ENCODE assay signal across 1 cellular context in the genomic region with DNA sequence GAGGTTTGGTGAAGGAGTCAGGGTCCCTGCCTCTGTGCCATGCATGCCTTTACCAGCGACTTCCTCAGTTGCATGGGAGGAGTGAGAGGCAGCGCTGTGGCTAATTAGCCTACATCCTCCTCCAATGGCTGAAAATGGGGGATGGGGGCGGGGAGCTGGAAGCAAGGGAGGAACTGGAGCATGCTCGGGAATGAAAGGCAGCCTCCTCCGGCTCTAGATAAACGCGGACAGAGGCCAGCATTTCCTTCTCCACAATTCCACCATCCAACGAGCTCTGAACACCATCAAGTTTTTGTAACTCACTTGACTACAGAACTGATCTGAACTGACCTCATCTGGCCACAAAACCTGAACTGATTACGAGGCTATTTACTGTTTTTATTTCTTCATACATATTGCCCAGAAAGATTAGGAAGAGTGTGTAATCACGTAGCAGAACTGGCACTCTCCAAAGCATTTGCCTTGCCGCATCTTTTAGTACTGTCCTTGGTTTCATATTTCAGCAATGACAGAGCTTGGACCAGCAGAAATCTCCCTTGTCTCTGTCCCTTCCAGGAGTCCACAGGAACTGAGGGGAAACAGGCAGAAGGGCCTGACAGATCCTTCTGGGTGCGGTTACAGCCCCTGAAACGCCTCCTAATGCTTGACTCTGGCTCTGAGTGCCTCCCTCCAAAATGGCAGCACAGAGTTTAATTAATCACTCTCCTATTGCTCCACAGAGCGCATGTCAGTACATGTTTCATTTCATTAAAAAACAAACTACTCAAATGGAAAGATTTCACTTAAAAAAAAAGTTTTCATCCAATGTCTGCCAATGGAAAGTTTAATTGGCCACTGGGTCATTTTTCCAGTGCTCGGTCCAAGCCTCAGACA.
TF ChIP-seq lines count a peak whose summit lies in the region.

No MANE protein-coding gene starts in this region.

TF ChIP-seq in HEK293, 187 proteins besides CTCF, POLR2A, EP300 and RAD21 (continued from another document):
- TF ChIP-seq, protein P1, sequence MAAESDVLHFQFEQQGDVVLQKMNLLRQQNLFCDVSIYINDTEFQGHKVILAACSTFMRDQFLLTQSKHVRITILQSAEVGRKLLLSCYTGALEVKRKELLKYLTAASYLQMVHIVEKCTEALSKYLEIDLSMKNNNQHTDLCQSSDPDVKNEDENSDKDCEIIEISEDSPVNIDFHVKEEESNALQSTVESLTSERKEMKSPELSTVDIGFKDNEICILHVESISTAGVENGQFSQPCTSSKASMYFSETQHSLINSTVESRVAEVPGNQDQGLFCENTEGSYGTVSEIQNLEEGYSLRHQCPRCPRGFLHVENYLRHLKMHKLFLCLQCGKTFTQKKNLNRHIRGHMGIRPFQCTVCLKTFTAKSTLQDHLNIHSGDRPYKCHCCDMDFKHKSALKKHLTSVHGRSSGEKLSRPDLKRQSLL (tag by site-specific recombination; IDR thresholded peaks at IDR 0.05): peak; percentile 23; the same call in 1 of the 2 replicates
- TF ChIP-seq, protein P2, sequence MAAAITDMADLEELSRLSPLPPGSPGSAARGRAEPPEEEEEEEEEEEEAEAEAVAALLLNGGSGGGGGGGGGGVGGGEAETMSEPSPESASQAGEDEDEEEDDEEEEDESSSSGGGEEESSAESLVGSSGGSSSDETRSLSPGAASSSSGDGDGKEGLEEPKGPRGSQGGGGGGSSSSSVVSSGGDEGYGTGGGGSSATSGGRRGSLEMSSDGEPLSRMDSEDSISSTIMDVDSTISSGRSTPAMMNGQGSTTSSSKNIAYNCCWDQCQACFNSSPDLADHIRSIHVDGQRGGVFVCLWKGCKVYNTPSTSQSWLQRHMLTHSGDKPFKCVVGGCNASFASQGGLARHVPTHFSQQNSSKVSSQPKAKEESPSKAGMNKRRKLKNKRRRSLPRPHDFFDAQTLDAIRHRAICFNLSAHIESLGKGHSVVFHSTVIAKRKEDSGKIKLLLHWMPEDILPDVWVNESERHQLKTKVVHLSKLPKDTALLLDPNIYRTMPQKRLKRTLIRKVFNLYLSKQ (tag by site-specific recombination; IDR thresholded peaks at IDR 0.05; ENCODE audit: borderline replicate concordance): no peak
- TF ChIP-seq, protein P3, sequence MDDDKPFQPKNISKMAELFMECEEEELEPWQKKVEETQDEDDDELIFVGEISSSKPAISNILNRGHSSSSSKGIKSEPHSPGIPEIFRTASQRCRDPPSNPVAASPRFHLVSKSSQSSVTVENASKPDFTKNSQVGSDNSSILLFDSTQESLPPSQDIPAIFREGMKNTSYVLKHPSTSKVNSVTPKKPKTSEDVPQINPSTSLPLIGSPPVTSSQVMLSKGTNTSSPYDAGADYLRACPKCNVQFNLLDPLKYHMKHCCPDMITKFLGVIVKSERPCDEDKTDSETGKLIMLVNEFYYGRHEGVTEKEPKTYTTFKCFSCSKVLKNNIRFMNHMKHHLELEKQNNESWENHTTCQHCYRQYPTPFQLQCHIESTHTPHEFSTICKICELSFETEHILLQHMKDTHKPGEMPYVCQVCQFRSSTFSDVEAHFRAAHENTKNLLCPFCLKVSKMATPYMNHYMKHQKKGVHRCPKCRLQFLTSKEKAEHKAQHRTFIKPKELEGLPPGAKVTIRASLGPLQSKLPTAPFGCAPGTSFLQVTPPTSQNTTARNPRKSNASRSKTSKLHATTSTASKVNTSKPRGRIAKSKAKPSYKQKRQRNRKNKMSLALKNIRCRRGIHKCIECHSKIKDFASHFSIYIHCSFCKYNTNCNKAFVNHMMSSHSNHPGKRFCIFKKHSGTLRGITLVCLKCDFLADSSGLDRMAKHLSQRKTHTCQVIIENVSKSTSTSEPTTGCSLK (tag by site-specific recombination; IDR thresholded peaks at IDR 0.05): no peak
- no peak for TF ChIP-seq SCRT1 (tag by site-specific recombination; IDR thresholded peaks at IDR 0.05; ENCODE audit: borderline replicate concordance)
- TF ChIP-seq, protein P4, sequence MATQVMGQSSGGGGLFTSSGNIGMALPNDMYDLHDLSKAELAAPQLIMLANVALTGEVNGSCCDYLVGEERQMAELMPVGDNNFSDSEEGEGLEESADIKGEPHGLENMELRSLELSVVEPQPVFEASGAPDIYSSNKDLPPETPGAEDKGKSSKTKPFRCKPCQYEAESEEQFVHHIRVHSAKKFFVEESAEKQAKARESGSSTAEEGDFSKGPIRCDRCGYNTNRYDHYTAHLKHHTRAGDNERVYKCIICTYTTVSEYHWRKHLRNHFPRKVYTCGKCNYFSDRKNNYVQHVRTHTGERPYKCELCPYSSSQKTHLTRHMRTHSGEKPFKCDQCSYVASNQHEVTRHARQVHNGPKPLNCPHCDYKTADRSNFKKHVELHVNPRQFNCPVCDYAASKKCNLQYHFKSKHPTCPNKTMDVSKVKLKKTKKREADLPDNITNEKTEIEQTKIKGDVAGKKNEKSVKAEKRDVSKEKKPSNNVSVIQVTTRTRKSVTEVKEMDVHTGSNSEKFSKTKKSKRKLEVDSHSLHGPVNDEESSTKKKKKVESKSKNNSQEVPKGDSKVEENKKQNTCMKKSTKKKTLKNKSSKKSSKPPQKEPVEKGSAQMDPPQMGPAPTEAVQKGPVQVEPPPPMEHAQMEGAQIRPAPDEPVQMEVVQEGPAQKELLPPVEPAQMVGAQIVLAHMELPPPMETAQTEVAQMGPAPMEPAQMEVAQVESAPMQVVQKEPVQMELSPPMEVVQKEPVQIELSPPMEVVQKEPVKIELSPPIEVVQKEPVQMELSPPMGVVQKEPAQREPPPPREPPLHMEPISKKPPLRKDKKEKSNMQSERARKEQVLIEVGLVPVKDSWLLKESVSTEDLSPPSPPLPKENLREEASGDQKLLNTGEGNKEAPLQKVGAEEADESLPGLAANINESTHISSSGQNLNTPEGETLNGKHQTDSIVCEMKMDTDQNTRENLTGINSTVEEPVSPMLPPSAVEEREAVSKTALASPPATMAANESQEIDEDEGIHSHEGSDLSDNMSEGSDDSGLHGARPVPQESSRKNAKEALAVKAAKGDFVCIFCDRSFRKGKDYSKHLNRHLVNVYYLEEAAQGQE (tag by site-specific recombination; IDR thresholded peaks at IDR 0.05): peak; percentile 52; the same call in 1 of the 2 replicates
- TF ChIP-seq ZBTB48 (tag by site-specific recombination; IDR thresholded peaks at IDR 0.05): 0 out of 2 replicates have a peak, but pooled peaks have one; percentile 44
- TF ChIP-seq WT1 (tag by site-specific recombination; IDR thresholded peaks at IDR 0.05): no peak
- no peak for TF ChIP-seq HOXA7 (CRISPR knock-in tag; IDR thresholded peaks at IDR 0.05; ENCODE audit: borderline replicate concordance)
- no peak for TF ChIP-seq ZFP37 (tag by site-specific recombination; IDR thresholded peaks at IDR 0.05)
- no peak for TF ChIP-seq YY2 (tag by site-specific recombination; IDR thresholded peaks at IDR 0.05)
- no peak for TF ChIP-seq REPIN1 (tag by site-specific recombination; IDR thresholded peaks at IDR 0.05; ENCODE audit: low read depth)
- no peak for TF ChIP-seq MEIS1 (CRISPR knock-in tag; IDR thresholded peaks at IDR 0.05; ENCODE audit: borderline replicate concordance)
- peak; percentile 55 for TF ChIP-seq ZFHX2 (tag by site-specific recombination; conservative IDR thresholded peaks at IDR 0.05)
- TF ChIP-seq ZNF670 (tag by site-specific recombination; IDR thresholded peaks at IDR 0.05; ENCODE audit: low read depth): no peak
